In the genomic region with DNA sequence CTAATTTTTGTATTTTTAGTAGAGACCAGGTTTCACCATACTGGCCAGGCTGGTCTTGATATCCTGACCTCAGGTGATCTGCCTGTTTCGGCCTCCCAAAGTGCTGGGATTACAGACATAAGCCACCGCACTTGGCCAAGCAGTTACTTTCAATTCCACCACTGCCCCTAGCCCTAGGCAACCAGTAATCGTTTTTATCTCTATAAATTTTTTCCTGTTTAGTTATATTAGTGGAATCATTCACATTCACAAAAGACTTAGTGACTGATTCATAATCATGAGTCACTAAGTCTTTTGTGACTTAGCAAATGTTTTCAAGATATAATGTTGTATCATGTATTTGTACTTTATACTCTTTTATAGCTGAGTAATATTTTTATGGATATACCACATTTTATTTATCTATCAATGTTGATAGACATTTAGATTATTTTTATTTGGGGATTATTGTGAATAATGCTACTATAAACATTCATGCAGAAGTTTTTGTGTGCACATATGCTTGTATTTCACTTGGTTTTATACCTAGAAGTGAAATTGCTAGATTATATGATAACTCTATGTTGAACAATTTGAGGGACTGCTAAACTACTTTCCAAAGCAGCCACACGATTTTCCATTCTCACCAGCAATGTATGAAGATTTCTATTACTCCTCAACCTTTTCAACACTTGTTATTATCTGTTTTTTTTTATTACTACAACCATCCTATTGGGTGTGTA, we compare ENCODE assay signal across 17 cellular contexts.
A peak's percentile ranks its signal among the peaks of the same experiment; 100 is the strongest.
DNase-seq lines count a peak whose midpoint lies in the region; ATAC-seq and TF ChIP-seq lines count a peak whose summit lies in the region.
"Had no signal": no experiment of that assay in that cellular context is flagged by ENCODE, and none has a peak within 500 bp of the region (broad histone marks: within the 10 kb centered on the region; RNA-seq: fewer than 3 reads in every experiment).

No MANE protein-coding gene starts in this region.

- no peaks in the 10 kb centered on the region for H4K20me1 ChIP-seq in PC-9 (ENCODE audit: insufficient read depth)

- H3K27me3 ChIP-seq in PC-9 (ENCODE audit: insufficient read depth, low read depth): no peaks in the 10 kb centered on the region
- H3K27me3 ChIP-seq in esophagus squamous epithelium: no peaks in the 10 kb centered on the region
- no peaks in the 10 kb centered on the region for H3K27me3 ChIP-seq in skeletal muscle satellite cell (ENCODE audit: control insufficient read depth, insufficient read depth, low read length)
- H3K27me3 ChIP-seq: stomach had no signal

- peak overlapping the region; percentile 16; the same call in 1 of the 2 replicates for H3K4me3 ChIP-seq in PC-9
- no peak overlapping the region for H3K4me3 ChIP-seq in esophagus squamous epithelium
- no peak overlapping the region for H3K4me3 ChIP-seq in skeletal muscle satellite cell (ENCODE audit: low read length)
- H3K4me3 ChIP-seq: stomach had no signal

- no peak for ATAC-seq in HG02763 (IDR thresholded peaks at IDR 0.05; ENCODE audit: unreplicated experiment)
- ATAC-seq in HG02884 (IDR thresholded peaks at IDR 0.05; ENCODE audit: unreplicated experiment): no peak
- ATAC-seq: left ventricle myocardium superior had no signal

- TF ChIP-seq POLR2A in esophagus squamous epithelium (IDR thresholded peaks at IDR 0.05): no peak

- BruUV-seq in PC-9 (replicated peaks; lab: Mats Ljungman, UMichigan): no TSS peak

- H3K36me3 ChIP-seq in PC-9 (ENCODE audit: low read depth) (no peaks in the 10 kb centered on the region), esophagus squamous epithelium (no peaks in the 10 kb centered on the region), skeletal muscle satellite cell (ENCODE audit: insufficient read depth, low read length) (no peaks in the 10 kb centered on the region)
- H3K36me3 ChIP-seq: stomach had no signal

- no peaks in the 10 kb centered on the region for H3K79me2 ChIP-seq in PC-9 (ENCODE audit: low read depth)

- peak overlapping the region; percentile 28 for H3K9ac ChIP-seq in skeletal muscle satellite cell (ENCODE audit: low read depth, low read length)

- no peak for TF ChIP-seq CTCF in PC-9 (conservative IDR thresholded peaks at IDR 0.05)
- no peak for TF ChIP-seq CTCF in esophagus squamous epithelium (IDR thresholded peaks at IDR 0.05)

- intact Hi-C loops in PC-9 (cut with micrococcal nuclease; ENCODE audit: unreplicated experiment): loop anchor here (2.0 to 5.0 kb wide), 3 partner anchors 123 to 437 kb away; no protein-coding TSS in a partner anchor
- intact Hi-C loops in esophagus squamous epithelium (cut with DNase I): no loop called here

- H3K4me1 ChIP-seq in PC-9 (replicated peaks; ENCODE audit: insufficient read depth): peaks cover 57% of the 10 kb centered on the region
- H3K4me1 ChIP-seq in esophagus squamous epithelium: peaks cover 0 to 76% (median 10%) of the 10 kb centered on the region in 3 donors
- peaks cover 39% of the 10 kb centered on the region for H3K4me1 ChIP-seq in skeletal muscle satellite cell (ENCODE audit: control insufficient read depth, insufficient read depth, low read length)
- H3K4me1 ChIP-seq: stomach had no signal

- DNase-seq in ELR (ENCODE audit: low read depth) (peak; percentile 89), PC-9 (peak; percentile 60 to 94), esophagus squamous epithelium (lab: John Stamatoyannopoulos, UW) (no peak), NCI-H526 treated with DMSO at 0.1 percent for 48 hours (lab: John Stamatoyannopoulos, UW) (no peak), activated T-cell treated with anti-CD3 and anti-CD28 coated beads for 4 hours (no peak)
- DNase-seq: activated CD4-positive, alpha-beta T cell treated with anti-CD3 and anti-CD28 coated beads for 4 hours; cerebellar nuclear complex; hippocampal formation; left ventricle myocardium superior; NCI-H2029; posterior cingulate gyrus; SHP77 treated with DMSO at 0.1 percent for 48 hours; stomach; T-helper 9 cell had no signal

- H3K9me3 ChIP-seq in PC-9 (ENCODE audit: insufficient read depth, low read depth): peaks cover 25% of the 10 kb centered on the region; the same call in 1 of the 2 replicates
- peaks cover 0 to 4% (median 0%) of the 10 kb centered on the region in 3 donors for H3K9me3 ChIP-seq in esophagus squamous epithelium
- H3K9me3 ChIP-seq in skeletal muscle satellite cell (replicated peaks; ENCODE audit: low read length): peaks cover 7% of the 10 kb centered on the region

- 0 out of 2 replicates have a peak overlapping the region, but pooled peaks have one; percentile 12 for H2AFZ ChIP-seq in PC-9

- POLR2A ChIA-PET in PC-9 (lab: Charles Lee; ENCODE audit: unreplicated experiment): no interaction called here

- H3K9me2 ChIP-seq in PC-9 (ENCODE audit: insufficient read depth): no peaks in the 10 kb centered on the region

- 36 to 38% methylated on average over 4 of the region's 4 CpGs for WGBS in esophagus squamous epithelium, 2 donors

- peak overlapping the region; percentile 91 for H3K27ac ChIP-seq in PC-9
- peak overlapping the region in 3 of 4 donors; percentile 39 to 84 (median 50) for H3K27ac ChIP-seq in esophagus squamous epithelium
- H3K27ac ChIP-seq: stomach had no signal

- peaks cover 31% of the 10 kb centered on the region for H3F3A ChIP-seq in PC-9 (ENCODE audit: insufficient read depth, low read depth)

- peak overlapping the region; percentile 51 for H3K4me2 ChIP-seq in PC-9
- H3K4me2 ChIP-seq in skeletal muscle satellite cell (ENCODE audit: low read length): peak overlapping the region; percentile 68

- CTCF ChIA-PET in PC-9 (lab: Charles Lee): no interaction called here

Comparison
In these comparisons a context has a peak if more than half of its experiments do, and no peak if none do; other contexts are left out.
1. DNase-seq: peak in ELR (single experiment) and PC-9 (2 of 2); none in esophagus squamous epithelium (single experiment), NCI-H526 treated with DMSO at 0.1 percent for 48 hours (single experiment) and activated T-cell treated with anti-CD3 and anti-CD28 coated beads for 4 hours (single experiment).